ENCODE assay signal across 18 cellular contexts in the genomic region with DNA sequence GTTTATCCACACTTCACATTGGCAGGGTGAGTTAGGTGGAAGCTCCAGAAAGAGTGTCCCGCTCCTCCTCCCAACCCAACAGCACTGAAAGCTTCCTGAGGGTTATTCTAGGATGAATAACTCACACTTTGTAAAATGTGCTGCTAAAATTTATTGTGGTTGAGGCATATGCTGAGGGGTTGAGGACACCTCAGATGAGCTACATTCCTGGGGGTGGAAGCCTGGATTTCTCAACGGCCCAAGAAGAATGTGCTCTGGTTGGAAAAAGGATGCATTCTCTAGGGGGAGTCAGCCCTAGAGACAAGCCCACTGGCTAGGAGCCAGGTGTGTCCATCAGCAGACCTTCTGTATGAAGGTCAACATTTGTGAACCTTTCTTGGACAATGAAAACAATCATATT.
DNase-seq lines count a peak whose midpoint lies in the region; ATAC-seq, FAIRE-seq and TF ChIP-seq lines count a peak whose summit lies in the region.
"Had no signal": no experiment of that assay in that cellular context is flagged by ENCODE, and none has a peak within 500 bp of the region (broad histone marks: within the 10 kb centered on the region; RNA-seq: fewer than 3 reads in every experiment).

No MANE protein-coding gene starts in this region.

- no peak overlapping the region for H4K5ac ChIP-seq in mesendoderm (ENCODE audit: low read length)

- no peaks in the 10 kb centered on the region for H3K4me1 ChIP-seq in mesendoderm (ENCODE audit: control insufficient read depth, low read depth, low read length)

- H3K9ac ChIP-seq in mesendoderm (ENCODE audit: low read length): no peak overlapping the region

- no peaks in the 10 kb centered on the region for H3K27me3 ChIP-seq in mesendoderm (ENCODE audit: insufficient read depth, low read length, poor library complexity)
- H3K27me3 ChIP-seq: neutrophil, suprapubic skin had no signal

- in situ Hi-C loops in G401 (cut with HindIII; ENCODE audit: low sequenced_read_pairs): no loop called here

- no peak overlapping the region for H3K27ac ChIP-seq in mesendoderm (ENCODE audit: low read depth, low read length)
- H3K27ac ChIP-seq: C4-2B, neutrophil, suprapubic skin had no signal

- no peak overlapping the region for H2AK5ac ChIP-seq in mesendoderm (ENCODE audit: low read length)

- H3K79me2 ChIP-seq in mesendoderm (ENCODE audit: control insufficient read depth, insufficient read depth, low read length): no peaks in the 10 kb centered on the region

- peak; percentile 56 for DNase-seq in AG08396 (ENCODE audit: low spot score)
- peak; percentile 33 for DNase-seq in HTR-8/SVneo (ENCODE audit: insufficient read length, low spot score)
- peak; percentile 83 to 85 for DNase-seq in cardiac fibroblast (ENCODE audit: low read depth in 2 of 2)
- peak; percentile 50 for DNase-seq in mesendoderm
- no peak for DNase-seq in stimulated activated CD4-positive, alpha-beta T cell treated with anti-CD3 and anti-CD28 coated beads, Interleukin-1b, Interleukin-23, amount 100 ng/mL, for 48 hours
- no peak for DNase-seq in G401 (ENCODE audit: low spot score)
- DNase-seq: activated B cell treated with CpG ODN at 0.5 μM for 24 hours; activated naive CD4-positive, alpha-beta T cell treated with anti-CD3 and anti-CD28 coated beads, Interleukin-2, amount 50 U/mL, for 16 hours; cerebellar nuclear complex; NCI-H446 treated with DMSO at 0.1 percent for 48 hours; stimulated activated CD4-positive, alpha-beta T cell treated with anti-CD3 and anti-CD28 coated beads, Interleukin-15, amount 100 ng/mL, for 24 hours; SW 1271 had no signal

- no CpG with 5 or more reads among the region's 2 CpGs for WGBS in mesendoderm (ENCODE audit: extremely low coverage, insufficient coverage, low lambda C conversion rate)

- H2BK120ac ChIP-seq in mesendoderm (ENCODE audit: low read depth, low read length): no peak overlapping the region

- H2BK5ac ChIP-seq in mesendoderm (ENCODE audit: low read length): no peak overlapping the region

- no peak overlapping the region for H3K56ac ChIP-seq in mesendoderm (ENCODE audit: low read length)

- H3K79me1 ChIP-seq in mesendoderm (ENCODE audit: low read length): no peaks in the 10 kb centered on the region

- no peak overlapping the region for H3K4ac ChIP-seq in mesendoderm (ENCODE audit: low read depth, low read length)

- no peak overlapping the region for H2BK15ac ChIP-seq in mesendoderm (replicated peaks; ENCODE audit: low read depth)

- H3K4me2 ChIP-seq in mesendoderm (ENCODE audit: low read length): no peak overlapping the region

- FAIRE-seq in HTR-8/SVneo (lab: Jason Lieb, UNC): peak; percentile 71
- FAIRE-seq: GM19239 had no signal

- no peak overlapping the region for H3K23ac ChIP-seq in mesendoderm (ENCODE audit: low read length)

- H4K8ac ChIP-seq in mesendoderm (ENCODE audit: low read depth, low read length): no peak overlapping the region

- H3K4me3 ChIP-seq in cardiac fibroblast (replicated peaks in 1 of 2; ENCODE audit: low read depth in 2 of 2, low read length in 2 of 2): no peak overlapping the region
- no peak overlapping the region for H3K4me3 ChIP-seq in mesendoderm (ENCODE audit: low read length)
- H3K4me3 ChIP-seq: suprapubic skin had no signal

- H3K36me3 ChIP-seq in mesendoderm (ENCODE audit: control insufficient read depth, insufficient read depth, low read length): no peaks in the 10 kb centered on the region
- H3K36me3 ChIP-seq: neutrophil, suprapubic skin had no signal

- H3K18ac ChIP-seq in mesendoderm (ENCODE audit: low read length): no peak overlapping the region

- ATAC-seq in GM18873 (IDR thresholded peaks at IDR 0.05; ENCODE audit: low FRiP score, unreplicated experiment): no peak
- ATAC-seq in GM19397 (IDR thresholded peaks at IDR 0.05; ENCODE audit: unreplicated experiment): no peak

- no peak for TF ChIP-seq CTCF in cardiac fibroblast (IDR thresholded peaks at IDR 0.05; ENCODE audit: low read depth, low read length)

Comparison
In these comparisons a context has a peak if more than half of its experiments do, and no peak if none do; other contexts are left out.
1. DNase-seq: peak in AG08396 (single experiment), HTR-8/SVneo (single experiment), cardiac fibroblast (2 of 2) and mesendoderm (single experiment); none in stimulated activated CD4-positive, alpha-beta T cell treated with anti-CD3 and anti-CD28 coated beads, Interleukin-1b, Interleukin-23, amount 100 ng/mL, for 48 hours (single experiment) and G401 (single experiment).